1 cellular context compared by ENCODE assay signal in the genomic region with DNA sequence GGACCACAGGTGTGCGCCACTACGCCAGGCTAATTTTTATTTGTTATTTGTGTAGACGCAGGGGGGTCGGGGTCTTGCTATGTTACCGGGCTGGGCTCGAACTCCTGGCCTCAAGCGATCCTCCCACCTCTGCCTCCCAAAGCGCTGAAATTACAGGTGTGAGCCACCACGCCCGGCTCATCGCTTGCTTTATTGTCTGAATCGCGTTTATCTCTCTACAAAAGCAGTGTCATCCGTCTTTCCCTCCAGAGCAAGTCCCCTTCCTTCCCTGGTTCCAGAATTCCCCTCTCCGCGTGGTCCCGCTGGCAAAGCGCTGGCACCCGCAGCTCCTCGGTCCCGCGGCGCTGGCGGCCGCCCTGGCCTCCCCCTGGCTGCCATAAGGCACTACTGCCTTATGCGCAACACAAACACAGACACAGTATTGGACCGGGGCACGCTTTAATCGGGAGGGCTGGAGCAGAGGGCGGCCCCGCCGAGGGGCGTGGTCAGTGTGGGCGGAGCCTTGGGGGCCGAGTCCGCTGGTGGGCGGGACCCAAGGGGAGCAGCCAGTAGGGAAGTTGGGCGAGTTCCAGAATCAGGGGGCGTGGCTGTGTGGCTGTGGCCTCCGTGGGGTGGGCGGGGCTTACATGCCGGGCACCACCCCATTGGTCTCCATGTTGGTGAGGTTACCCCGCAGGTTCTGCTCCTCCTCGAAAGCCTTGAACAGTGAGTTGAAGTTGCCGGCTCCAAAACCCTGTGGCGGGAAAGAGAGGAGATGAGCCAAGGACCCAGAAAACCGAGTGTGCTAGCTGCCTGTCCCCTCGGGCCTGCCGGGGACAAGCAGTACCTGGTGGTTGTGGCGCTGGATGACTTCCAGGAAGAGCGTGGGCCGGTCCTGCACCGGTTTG.
A peak's percentile ranks its signal among the peaks of the same experiment; 100 is the strongest.
TF ChIP-seq lines count a peak whose summit lies in the region.

No MANE protein-coding gene starts in this region.

TF ChIP-seq in A549, 52 proteins besides CTCF, POLR2A, EP300 and RAD21 (continued from another document):
- TF ChIP-seq, protein P1, sequence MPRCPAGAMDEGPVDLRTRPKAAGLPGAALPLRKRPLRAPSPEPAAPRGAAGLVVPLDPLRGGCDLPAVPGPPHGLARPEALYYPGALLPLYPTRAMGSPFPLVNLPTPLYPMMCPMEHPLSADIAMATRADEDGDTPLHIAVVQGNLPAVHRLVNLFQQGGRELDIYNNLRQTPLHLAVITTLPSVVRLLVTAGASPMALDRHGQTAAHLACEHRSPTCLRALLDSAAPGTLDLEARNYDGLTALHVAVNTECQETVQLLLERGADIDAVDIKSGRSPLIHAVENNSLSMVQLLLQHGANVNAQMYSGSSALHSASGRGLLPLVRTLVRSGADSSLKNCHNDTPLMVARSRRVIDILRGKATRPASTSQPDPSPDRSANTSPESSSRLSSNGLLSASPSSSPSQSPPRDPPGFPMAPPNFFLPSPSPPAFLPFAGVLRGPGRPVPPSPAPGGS (IDR thresholded peaks at IDR 0.05) = 0 out of 3 replicates have a peak, but pooled peaks have one; percentile 57
- TF ChIP-seq JUN (IDR thresholded peaks at IDR 0.05) (no peak), HEYL (CRISPR knock-in tag; IDR thresholded peaks at IDR 0.05) (no peak), CBX2 (IDR thresholded peaks at IDR 0.05; ENCODE audit: borderline replicate concordance, low read depth) (no peak), RFX5 (IDR thresholded peaks at IDR 0.05) (peak; percentile 21; the same call in 1 of the 2 replicates), CBX8 (IDR thresholded peaks at IDR 0.05) (no peak), NFE2L2 (conservative IDR thresholded peaks at IDR 0.05; ENCODE audit: low read length) (no peak), TP53 (CRISPR knock-in tag; IDR thresholded peaks at IDR 0.05) (peak; percentile 60; the same call in 1 of the 2 replicates), RNF2 (IDR thresholded peaks at IDR 0.05; ENCODE audit: borderline replicate concordance, low read depth) (0 out of 2 replicates have a peak, but pooled peaks have one; percentile 80)
- TF ChIP-seq, protein P2, sequence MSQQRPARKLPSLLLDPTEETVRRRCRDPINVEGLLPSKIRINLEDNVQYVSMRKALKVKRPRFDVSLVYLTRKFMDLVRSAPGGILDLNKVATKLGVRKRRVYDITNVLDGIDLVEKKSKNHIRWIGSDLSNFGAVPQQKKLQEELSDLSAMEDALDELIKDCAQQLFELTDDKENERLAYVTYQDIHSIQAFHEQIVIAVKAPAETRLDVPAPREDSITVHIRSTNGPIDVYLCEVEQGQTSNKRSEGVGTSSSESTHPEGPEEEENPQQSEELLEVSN (IDR thresholded peaks at IDR 0.05; ENCODE audit: borderline replicate concordance, low read depth) = peak; percentile 45; the same call in 1 of the 2 replicates
- TF ChIP-seq, protein P3, sequence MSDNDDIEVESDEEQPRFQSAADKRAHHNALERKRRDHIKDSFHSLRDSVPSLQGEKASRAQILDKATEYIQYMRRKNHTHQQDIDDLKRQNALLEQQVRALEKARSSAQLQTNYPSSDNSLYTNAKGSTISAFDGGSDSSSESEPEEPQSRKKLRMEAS (IDR thresholded peaks at IDR 0.05) = peak; percentile 66
TF ChIP-seq in A549: peak in this region for 7.
